19 cellular contexts compared by ENCODE assay signal in the genomic region with DNA sequence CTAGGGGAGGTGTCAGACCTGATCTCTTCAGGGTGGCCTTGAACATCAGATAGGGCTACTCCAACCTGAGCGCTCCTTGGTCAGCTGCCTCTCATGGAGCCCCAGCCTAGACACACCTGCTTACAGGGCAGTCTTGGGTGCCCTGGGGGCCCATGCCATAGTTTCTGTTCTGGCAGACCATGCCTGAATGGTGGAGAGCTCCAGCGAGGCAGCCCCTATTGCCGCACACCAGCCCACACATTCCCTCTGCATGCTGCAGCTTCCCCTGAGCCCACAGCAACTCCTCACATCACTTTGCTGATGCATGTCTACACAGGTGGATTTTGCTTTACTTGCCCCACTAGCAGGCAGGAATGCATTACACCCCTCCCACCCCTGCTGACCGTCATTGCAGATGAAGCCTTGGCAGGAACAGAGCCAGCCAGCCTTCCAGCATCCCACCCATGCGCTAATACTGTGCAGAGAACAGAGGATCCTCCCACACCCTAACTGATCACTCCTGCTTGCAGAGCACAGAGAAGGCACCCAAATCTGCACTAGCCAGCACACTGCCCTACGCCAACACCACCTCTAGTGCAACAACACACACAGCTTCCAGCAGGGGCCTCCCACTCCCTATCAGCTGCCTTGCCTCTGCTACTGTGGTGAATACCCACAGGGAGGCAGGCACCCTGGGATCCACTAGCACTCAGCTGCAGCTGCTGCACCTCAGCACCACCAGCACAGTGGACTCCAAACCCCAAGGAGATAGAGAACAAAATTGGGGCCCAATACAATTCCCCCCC. TPM values are rescaled to one million over a fixed set of nuclear protein-coding genes. Genes with fewer than 3 reads are reported as not detected.
DNase-seq lines count a peak whose midpoint lies in the region; ATAC-seq lines count a peak whose summit lies in the region.
"Had no signal": no experiment of that assay in that cellular context is flagged by ENCODE, and none has a peak within 500 bp of the region (broad histone marks: within the 10 kb centered on the region; RNA-seq: fewer than 3 reads in every experiment).

No MANE protein-coding gene starts in this region.

- H3K27ac Mint-ChIP-seq in stimulated activated naive CD8-positive, alpha-beta T cell treated with anti-CD3 and anti-CD28 coated beads, Interleukin-15, amount 100 ng/mL, for 72 hours = no peak overlapping the region
- H3K27ac Mint-ChIP-seq in activated naive CD4-positive, alpha-beta T cell treated with anti-CD3 and anti-CD28 coated beads, Interleukin-2, amount 50 U/mL, for 72 hours = no peak overlapping the region
- H3K27ac Mint-ChIP-seq: T-helper 1 cell treated with Interleukin-12 subunit alpha and Interleukin-12 subunit beta and Interleukin-4 antibody, amounts not matched to agents 30 μg/mL and 1 μg/mL, for 36 hours had no signal

- H3K4me1 Mint-ChIP-seq in stimulated activated naive CD8-positive, alpha-beta T cell treated with anti-CD3 and anti-CD28 coated beads, Interleukin-15, amount 100 ng/mL, for 72 hours = no peaks in the 10 kb centered on the region
- H3K4me1 Mint-ChIP-seq: central memory CD8-positive, alpha-beta T cell had no signal

- H3K9me3 Mint-ChIP-seq in stimulated activated naive CD8-positive, alpha-beta T cell treated with anti-CD3 and anti-CD28 coated beads, Interleukin-15, amount 100 ng/mL, for 72 hours = peaks cover 6 to 7% of the 10 kb centered on the region in 2 donors
- H3K9me3 Mint-ChIP-seq in activated naive CD4-positive, alpha-beta T cell treated with anti-CD3 and anti-CD28 coated beads, Interleukin-2, amount 50 U/mL, for 72 hours = peaks cover 6 to 17% of the 10 kb centered on the region in 2 donors
- H3K9me3 Mint-ChIP-seq: T-helper 1 cell treated with Interleukin-12 subunit alpha and Interleukin-12 subunit beta and Interleukin-4 antibody, amounts not matched to agents 30 μg/mL and 1 μg/mL, for 36 hours had no signal

- peak; percentile 23 for ATAC-seq in stimulated activated naive CD8-positive, alpha-beta T cell treated with anti-CD3 and anti-CD28 coated beads, Interleukin-15, amount 100 ng/mL, for 72 hours
- ATAC-seq in stimulated activated naive CD8-positive, alpha-beta T cell treated with anti-CD3 and anti-CD28 coated beads, Interleukin-15, Interleukin-2, amounts not matched to agents 100 U/mL and 50 U/mL, for 24 hours = no peak
- no peak for ATAC-seq in activated naive CD4-positive, alpha-beta T cell treated with anti-CD3 and anti-CD28 coated beads, Interleukin-2, amount 50 U/mL, for 72 hours
- no peak for ATAC-seq in HG02938 (IDR thresholded peaks at IDR 0.05; ENCODE audit: unreplicated experiment)
- ATAC-seq: heart left ventricle had no signal

- DNase-seq in stimulated activated naive CD8-positive, alpha-beta T cell treated with anti-CD3 and anti-CD28 coated beads, Interleukin-15, amount 100 ng/mL, for 72 hours = no peak
- no peak for DNase-seq in stimulated activated naive CD8-positive, alpha-beta T cell treated with anti-CD3 and anti-CD28 coated beads, Interleukin-15, Interleukin-2, amounts not matched to agents 100 U/mL and 50 U/mL, for 24 hours
- DNase-seq in anterior cingulate cortex (lab: John Stamatoyannopoulos, UW) (peak in 51 of 58 donors; percentile 16 to 78 (median 47)), midbrain (lab: John Stamatoyannopoulos, UW) (peak; percentile 56), NCI-H146 treated with DMSO at 0.1 percent for 48 hours (lab: John Stamatoyannopoulos, UW; ENCODE audit: unreplicated experiment) (no peak)
- no peak for DNase-seq in activated naive CD4-positive, alpha-beta T cell treated with anti-CD3 and anti-CD28 coated beads, Interleukin-2, amount 50 U/mL, for 72 hours (ENCODE audit: low spot score in 2 of 2)
- no peak for DNase-seq in activated naive CD4-positive, alpha-beta T cell treated with Interleukin-2 at 50 U/mL for 16 hours
- DNase-seq: activated CD4-positive, alpha-beta T cell treated with anti-CD3 and anti-CD28 coated beads, Interleukin-2, amount 50 U/mL, for 4 hours; activated gamma-delta T cell treated with Interleukin-2 at 50 U/mL for 16 hours; GM23248; heart left ventricle; NCI-H446; stimulated activated CD4-positive, alpha-beta T cell treated with anti-CD3 and anti-CD28 coated beads, Interleukin-12 subunit alpha, Interleukin-12 subunit beta, amount 100 ng/mL, for 4 hours had no signal

- H3K4me3 Mint-ChIP-seq in stimulated activated naive CD8-positive, alpha-beta T cell treated with anti-CD3 and anti-CD28 coated beads, Interleukin-15, amount 100 ng/mL, for 72 hours = no peak overlapping the region
- H3K4me3 Mint-ChIP-seq: central memory CD8-positive, alpha-beta T cell; T-helper 1 cell treated with Interleukin-12 subunit alpha and Interleukin-12 subunit beta and Interleukin-4 antibody, amounts not matched to agents 30 μg/mL and 1 μg/mL, for 36 hours had no signal

- H3K36me3 Mint-ChIP-seq in activated naive CD4-positive, alpha-beta T cell treated with anti-CD3 and anti-CD28 coated beads, Interleukin-2, amount 50 U/mL, for 72 hours = no peaks in the 10 kb centered on the region

- H3K27me3 Mint-ChIP-seq in stimulated activated naive CD8-positive, alpha-beta T cell treated with anti-CD3 and anti-CD28 coated beads, Interleukin-15, amount 100 ng/mL, for 72 hours = no peaks in the 10 kb centered on the region
- H3K27me3 Mint-ChIP-seq: central memory CD8-positive, alpha-beta T cell had no signal

RNA-seq across cellular contexts. Expression of a gene that starts 43.0 kb away (rescaled TPM):
- total RNA-seq in activated naive CD4-positive, alpha-beta T cell treated with anti-CD3 and anti-CD28 coated beads, Interleukin-2, amount 50 U/mL, for 72 hours = not detected
- total RNA-seq: GM23248, HT1080, lower leg skin, ureter had no signal

Comparison
In these comparisons a context has a peak if more than half of its experiments do, and no peak if none do; other contexts are left out.
1. DNase-seq: peak in anterior cingulate cortex (51 of 58) and midbrain (single experiment); none in stimulated activated naive CD8-positive, alpha-beta T cell treated with anti-CD3 and anti-CD28 coated beads, Interleukin-15, amount 100 ng/mL, for 72 hours (0 of 2), stimulated activated naive CD8-positive, alpha-beta T cell treated with anti-CD3 and anti-CD28 coated beads, Interleukin-15, Interleukin-2, amounts not matched to agents 100 U/mL and 50 U/mL, for 24 hours (single experiment), activated naive CD4-positive, alpha-beta T cell treated with anti-CD3 and anti-CD28 coated beads, Interleukin-2, amount 50 U/mL, for 72 hours (0 of 2), activated naive CD4-positive, alpha-beta T cell treated with Interleukin-2 at 50 U/mL for 16 hours (single experiment) and NCI-H146 treated with DMSO at 0.1 percent for 48 hours (single experiment).